ENCODE assay signal across 30 cellular contexts in the genomic region with DNA sequence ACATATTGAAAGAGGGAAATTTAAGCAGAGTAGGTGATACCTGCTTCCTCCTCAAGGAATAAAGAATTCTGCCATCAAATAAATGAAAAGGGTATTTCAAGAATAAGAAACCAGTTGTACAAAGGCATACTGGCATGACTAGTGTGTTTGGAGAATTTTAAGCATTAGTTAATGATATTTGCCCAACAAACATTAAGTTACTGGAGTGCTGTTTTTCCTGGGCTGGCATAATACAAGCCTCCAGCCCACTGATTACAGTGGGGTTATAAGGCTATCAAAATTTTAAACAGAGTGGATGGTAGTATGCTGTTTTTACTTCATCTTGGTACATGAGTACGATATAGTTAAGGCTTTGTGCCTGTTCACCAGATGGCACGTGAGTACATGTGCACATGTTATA. TPM values are rescaled to one million over a fixed set of nuclear protein-coding genes. Genes with fewer than 3 reads are reported as not detected.
"Had no signal": no experiment of that assay in that cellular context is flagged by ENCODE, and none has a peak within 500 bp of the region (broad histone marks: within the 10 kb centered on the region; RNA-seq: fewer than 3 reads in every experiment).

No MANE protein-coding gene starts in this region.

- H3K27ac ChIP-seq: brain microvascular endothelial cell, SJCRH30, SK-N-MC had no signal

- ATAC-seq: activated CD8-positive, alpha-beta T cell treated with anti-CD3 and anti-CD28 coated beads for 36 hours; activated T-cell treated with anti-CD3 and anti-CD28 coated beads, Interleukin-2, amount 50 U/mL, for 72 hours; activated T-helper 17 cell treated with anti-CD3 and anti-CD28 coated beads, Interleukin-2, amount 50 U/mL, for 72 hours; Panc1 had no signal

- DNase-seq: activated CD4-positive, alpha-beta T cell treated with anti-CD3 and anti-CD28 coated beads, Interleukin-2, amount 10 ng/mL, durations not matched to agents 24 days and 14 days; activated CD4-positive, alpha-beta T cell treated with anti-CD3 and anti-CD28 coated beads, Interleukin-2, amount 50 U/mL, for 4 hours; activated CD8-positive, alpha-beta T cell treated with anti-CD3 and anti-CD28 coated beads for 36 hours; activated effector memory CD4-positive, alpha-beta T cell treated with anti-CD3 and anti-CD28 coated beads, Interleukin-2, amount 50 U/mL, for 16 hours; activated naive CD4-positive, alpha-beta T cell; activated naive CD4-positive, alpha-beta T cell treated with anti-CD3 and anti-CD28 coated beads, Interleukin-2, amount 50 U/mL, for 16 hours; activated naive CD8-positive, alpha-beta T cell treated with anti-CD3 and anti-CD28 coated beads for 36 hours; activated T-cell treated with anti-CD3 and anti-CD28 coated beads, Interleukin-2, amount 50 U/mL, for 1 hour; activated T-cell treated with anti-CD3 and anti-CD28 coated beads, Interleukin-2, amount 50 U/mL, for 72 hours; amniotic stem cell; aorta; brain microvascular endothelial cell; central memory CD4-positive, alpha-beta T cell; Kasumi-1; KG1; MV-4-11; NCI-H1105; NCI-H1417 treated with DMSO at 0.1 percent for 48 hours; NCI-H1694 treated with DMSO at 0.1 percent for 48 hours; NCI-H226; NCI-H446 treated with DMSO at 0.1 percent for 48 hours; SHP77; SJCRH30; T1000 had no signal

- H3K4me3 ChIP-seq: SJCRH30, SK-N-MC had no signal

RNA-seq across cellular contexts. Expression of a gene that starts 14.7 kb away (rescaled TPM):
- total RNA-seq: activated CD4-positive, alpha-beta T cell treated with anti-CD3 and anti-CD28 coated beads, Interleukin-2, amount 10 ng/mL, durations not matched to agents 24 days and 14 days; activated CD8-positive, alpha-beta memory T cell treated with anti-CD3 and anti-CD28 coated beads for 36 hours; activated T-helper 17 cell treated with anti-CD3 and anti-CD28 coated beads, Interleukin-2, amount 50 U/mL, for 72 hours; T-helper 1 cell treated with Interleukin-12 subunit alpha and Interleukin-12 subunit beta and Interleukin-4 antibody, amounts not matched to agents 30 ng/mL and 1 ng/mL, for 36 hours; T-helper 2 cell treated with Interferon-gamma antibody and Interleukin-4, amounts not matched to agents 100 ng/mL and 5 ng/mL, for 36 hours had no signal
